In the genomic region with DNA sequence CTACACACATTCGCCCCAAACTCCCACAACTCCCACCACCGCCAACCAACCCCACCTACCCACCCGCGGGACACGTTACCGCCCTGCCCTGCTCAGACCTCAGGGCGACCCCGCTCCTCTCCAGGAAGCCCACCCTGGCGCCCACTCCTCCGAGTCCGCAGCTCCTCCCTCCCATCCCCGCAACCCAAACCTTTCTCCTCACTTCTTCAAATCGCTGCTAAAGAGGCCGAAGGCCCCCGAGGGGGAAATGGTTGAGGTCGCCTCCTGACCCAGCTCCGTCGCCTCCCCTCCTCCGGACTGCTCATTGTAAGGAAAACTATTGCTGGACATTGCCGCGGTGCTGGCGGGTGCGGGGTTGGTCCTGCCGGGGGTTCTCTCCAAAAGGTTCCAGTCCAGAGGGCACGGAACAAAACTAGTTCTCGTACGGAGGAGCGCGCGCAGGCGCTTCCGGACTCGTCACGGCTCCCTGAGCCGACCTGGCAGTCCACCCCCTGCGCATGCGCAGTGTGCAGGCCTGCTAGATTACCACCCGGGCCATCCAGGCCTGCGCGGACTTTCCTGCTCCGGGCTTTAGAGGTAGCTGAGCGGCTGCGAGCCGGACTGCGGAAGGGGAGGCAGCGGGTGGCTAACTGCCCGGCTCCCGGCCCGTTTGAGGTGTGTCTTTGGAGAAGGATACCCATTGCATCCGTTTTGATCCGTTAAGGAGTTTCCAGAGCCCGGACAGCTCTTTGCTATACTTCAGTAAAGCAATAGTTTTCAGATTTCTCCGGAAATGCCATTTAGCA, we compare ENCODE assay signal across 1 cellular context.
TF ChIP-seq lines count a peak whose summit lies in the region.

A gene with protein sequence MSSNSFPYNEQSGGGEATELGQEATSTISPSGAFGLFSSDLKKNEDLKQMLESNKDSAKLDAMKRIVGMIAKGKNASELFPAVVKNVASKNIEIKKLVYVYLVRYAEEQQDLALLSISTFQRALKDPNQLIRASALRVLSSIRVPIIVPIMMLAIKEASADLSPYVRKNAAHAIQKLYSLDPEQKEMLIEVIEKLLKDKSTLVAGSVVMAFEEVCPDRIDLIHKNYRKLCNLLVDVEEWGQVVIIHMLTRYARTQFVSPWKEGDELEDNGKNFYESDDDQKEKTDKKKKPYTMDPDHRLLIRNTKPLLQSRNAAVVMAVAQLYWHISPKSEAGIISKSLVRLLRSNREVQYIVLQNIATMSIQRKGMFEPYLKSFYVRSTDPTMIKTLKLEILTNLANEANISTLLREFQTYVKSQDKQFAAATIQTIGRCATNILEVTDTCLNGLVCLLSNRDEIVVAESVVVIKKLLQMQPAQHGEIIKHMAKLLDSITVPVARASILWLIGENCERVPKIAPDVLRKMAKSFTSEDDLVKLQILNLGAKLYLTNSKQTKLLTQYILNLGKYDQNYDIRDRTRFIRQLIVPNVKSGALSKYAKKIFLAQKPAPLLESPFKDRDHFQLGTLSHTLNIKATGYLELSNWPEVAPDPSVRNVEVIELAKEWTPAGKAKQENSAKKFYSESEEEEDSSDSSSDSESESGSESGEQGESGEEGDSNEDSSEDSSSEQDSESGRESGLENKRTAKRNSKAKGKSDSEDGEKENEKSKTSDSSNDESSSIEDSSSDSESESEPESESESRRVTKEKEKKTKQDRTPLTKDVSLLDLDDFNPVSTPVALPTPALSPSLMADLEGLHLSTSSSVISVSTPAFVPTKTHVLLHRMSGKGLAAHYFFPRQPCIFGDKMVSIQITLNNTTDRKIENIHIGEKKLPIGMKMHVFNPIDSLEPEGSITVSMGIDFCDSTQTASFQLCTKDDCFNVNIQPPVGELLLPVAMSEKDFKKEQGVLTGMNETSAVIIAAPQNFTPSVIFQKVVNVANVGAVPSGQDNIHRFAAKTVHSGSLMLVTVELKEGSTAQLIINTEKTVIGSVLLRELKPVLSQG (minus strand): TSS at position 449 of the 785 bp plus-strand sequence. CDS start 119 bp downstream, at position 330.

TF ChIP-seq in HepG2, 621 proteins besides CTCF, POLR2A, EP300 and RAD21 (continued from another document and continues in another):
- TF ChIP-seq, protein P1, sequence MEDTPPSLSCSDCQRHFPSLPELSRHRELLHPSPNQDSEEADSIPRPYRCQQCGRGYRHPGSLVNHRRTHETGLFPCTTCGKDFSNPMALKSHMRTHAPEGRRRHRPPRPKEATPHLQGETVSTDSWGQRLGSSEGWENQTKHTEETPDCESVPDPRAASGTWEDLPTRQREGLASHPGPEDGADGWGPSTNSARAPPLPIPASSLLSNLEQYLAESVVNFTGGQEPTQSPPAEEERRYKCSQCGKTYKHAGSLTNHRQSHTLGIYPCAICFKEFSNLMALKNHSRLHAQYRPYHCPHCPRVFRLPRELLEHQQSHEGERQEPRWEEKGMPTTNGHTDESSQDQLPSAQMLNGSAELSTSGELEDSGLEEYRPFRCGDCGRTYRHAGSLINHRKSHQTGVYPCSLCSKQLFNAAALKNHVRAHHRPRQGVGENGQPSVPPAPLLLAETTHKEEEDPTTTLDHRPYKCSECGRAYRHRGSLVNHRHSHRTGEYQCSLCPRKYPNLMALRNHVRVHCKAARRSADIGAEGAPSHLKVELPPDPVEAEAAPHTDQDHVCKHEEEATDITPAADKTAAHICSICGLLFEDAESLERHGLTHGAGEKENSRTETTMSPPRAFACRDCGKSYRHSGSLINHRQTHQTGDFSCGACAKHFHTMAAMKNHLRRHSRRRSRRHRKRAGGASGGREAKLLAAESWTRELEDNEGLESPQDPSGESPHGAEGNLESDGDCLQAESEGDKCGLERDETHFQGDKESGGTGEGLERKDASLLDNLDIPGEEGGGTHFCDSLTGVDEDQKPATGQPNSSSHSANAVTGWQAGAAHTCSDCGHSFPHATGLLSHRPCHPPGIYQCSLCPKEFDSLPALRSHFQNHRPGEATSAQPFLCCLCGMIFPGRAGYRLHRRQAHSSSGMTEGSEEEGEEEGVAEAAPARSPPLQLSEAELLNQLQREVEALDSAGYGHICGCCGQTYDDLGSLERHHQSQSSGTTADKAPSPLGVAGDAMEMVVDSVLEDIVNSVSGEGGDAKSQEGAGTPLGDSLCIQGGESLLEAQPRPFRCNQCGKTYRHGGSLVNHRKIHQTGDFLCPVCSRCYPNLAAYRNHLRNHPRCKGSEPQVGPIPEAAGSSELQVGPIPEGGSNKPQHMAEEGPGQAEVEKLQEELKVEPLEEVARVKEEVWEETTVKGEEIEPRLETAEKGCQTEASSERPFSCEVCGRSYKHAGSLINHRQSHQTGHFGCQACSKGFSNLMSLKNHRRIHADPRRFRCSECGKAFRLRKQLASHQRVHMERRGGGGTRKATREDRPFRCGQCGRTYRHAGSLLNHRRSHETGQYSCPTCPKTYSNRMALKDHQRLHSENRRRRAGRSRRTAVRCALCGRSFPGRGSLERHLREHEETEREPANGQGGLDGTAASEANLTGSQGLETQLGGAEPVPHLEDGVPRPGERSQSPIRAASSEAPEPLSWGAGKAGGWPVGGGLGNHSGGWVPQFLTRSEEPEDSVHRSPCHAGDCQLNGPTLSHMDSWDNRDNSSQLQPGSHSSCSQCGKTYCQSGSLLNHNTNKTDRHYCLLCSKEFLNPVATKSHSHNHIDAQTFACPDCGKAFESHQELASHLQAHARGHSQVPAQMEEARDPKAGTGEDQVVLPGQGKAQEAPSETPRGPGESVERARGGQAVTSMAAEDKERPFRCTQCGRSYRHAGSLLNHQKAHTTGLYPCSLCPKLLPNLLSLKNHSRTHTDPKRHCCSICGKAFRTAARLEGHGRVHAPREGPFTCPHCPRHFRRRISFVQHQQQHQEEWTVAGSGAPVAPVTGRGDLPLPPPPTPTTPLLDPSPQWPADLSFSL (CRISPR knock-in tag; IDR thresholded peaks at IDR 0.05) = no peak
- TF ChIP-seq ZNF253 (CRISPR knock-in tag; IDR thresholded peaks at IDR 0.05; ENCODE audit: borderline replicate concordance) (no peak), FLYWCH1 (CRISPR knock-in tag; IDR thresholded peaks at IDR 0.05) (no peak), ZNF230 (CRISPR knock-in tag; IDR thresholded peaks at IDR 0.05) (no peak), PHB2 (IDR thresholded peaks at IDR 0.05; ENCODE audit: partially characterized antibody) (no peak), ZNF451 (CRISPR knock-in tag; IDR thresholded peaks at IDR 0.05) (no peak), MYC (CRISPR knock-in tag; IDR thresholded peaks at IDR 0.05; ENCODE audit: borderline replicate concordance) (peak; percentile 57; the same call in 1 of the 2 replicates), RBM39 (IDR thresholded peaks at IDR 0.05; ENCODE audit: low read depth, low read length, poor library complexity, severe bottlenecking) (no peak), ZSCAN20 (CRISPR knock-in tag; IDR thresholded peaks at IDR 0.05; ENCODE audit: borderline replicate concordance) (peak; percentile 65; the same call in 1 of the 2 replicates), ATRX (CRISPR knock-in tag; IDR thresholded peaks at IDR 0.05; ENCODE audit: borderline replicate concordance) (no peak), MYNN (CRISPR knock-in tag; IDR thresholded peaks at IDR 0.05; ENCODE audit: low read depth) (no peak), ZNF879 (CRISPR knock-in tag; IDR thresholded peaks at IDR 0.05) (no peak), ZBTB7A (CRISPR knock-in tag; IDR thresholded peaks at IDR 0.05) (peak; percentile 77; the same call in 1 of the 2 replicates), ZNF234 (CRISPR knock-in tag; conservative IDR thresholded peaks at IDR 0.05) (no peak), NR2C2 (CRISPR knock-in tag; IDR thresholded peaks at IDR 0.05; ENCODE audit: borderline replicate concordance) (peak; percentile 53; the same call in 1 of the 2 replicates), ZNF792 (CRISPR knock-in tag; IDR thresholded peaks at IDR 0.05) (peak; percentile 72; the same call in 1 of the 2 replicates), POLR2G (IDR thresholded peaks at IDR 0.05; ENCODE audit: low read depth, low read length) (peak; percentile 93)
- TF ChIP-seq, protein P2, sequence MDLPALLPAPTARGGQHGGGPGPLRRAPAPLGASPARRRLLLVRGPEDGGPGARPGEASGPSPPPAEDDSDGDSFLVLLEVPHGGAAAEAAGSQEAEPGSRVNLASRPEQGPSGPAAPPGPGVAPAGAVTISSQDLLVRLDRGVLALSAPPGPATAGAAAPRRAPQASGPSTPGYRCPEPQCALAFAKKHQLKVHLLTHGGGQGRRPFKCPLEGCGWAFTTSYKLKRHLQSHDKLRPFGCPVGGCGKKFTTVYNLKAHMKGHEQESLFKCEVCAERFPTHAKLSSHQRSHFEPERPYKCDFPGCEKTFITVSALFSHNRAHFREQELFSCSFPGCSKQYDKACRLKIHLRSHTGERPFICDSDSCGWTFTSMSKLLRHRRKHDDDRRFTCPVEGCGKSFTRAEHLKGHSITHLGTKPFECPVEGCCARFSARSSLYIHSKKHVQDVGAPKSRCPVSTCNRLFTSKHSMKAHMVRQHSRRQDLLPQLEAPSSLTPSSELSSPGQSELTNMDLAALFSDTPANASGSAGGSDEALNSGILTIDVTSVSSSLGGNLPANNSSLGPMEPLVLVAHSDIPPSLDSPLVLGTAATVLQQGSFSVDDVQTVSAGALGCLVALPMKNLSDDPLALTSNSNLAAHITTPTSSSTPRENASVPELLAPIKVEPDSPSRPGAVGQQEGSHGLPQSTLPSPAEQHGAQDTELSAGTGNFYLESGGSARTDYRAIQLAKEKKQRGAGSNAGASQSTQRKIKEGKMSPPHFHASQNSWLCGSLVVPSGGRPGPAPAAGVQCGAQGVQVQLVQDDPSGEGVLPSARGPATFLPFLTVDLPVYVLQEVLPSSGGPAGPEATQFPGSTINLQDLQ (CRISPR knock-in tag; IDR thresholded peaks at IDR 0.05) = no peak
- TF ChIP-seq, protein P3, sequence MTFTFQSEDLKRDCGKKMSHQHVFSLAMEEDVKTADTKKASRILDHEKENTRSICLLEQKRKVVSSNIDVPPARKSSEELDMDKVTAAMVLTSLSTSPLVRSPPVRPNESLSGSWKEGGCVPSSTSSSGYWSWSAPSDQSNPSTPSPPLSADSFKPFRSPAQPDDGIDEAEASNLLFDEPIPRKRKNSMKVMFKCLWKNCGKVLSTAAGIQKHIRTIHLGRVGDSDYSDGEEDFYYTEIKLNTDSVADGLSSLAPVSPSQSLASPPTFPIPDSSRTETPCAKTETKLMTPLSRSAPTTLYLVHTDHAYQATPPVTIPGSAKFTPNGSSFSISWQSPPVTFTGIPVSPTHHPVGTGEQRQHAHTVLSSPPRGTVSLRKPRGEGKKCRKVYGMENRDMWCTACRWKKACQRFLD (CRISPR knock-in tag; IDR thresholded peaks at IDR 0.05; ENCODE audit: borderline replicate concordance) = 0 out of 2 replicates have a peak, but pooled peaks have one; percentile 59
- TF ChIP-seq, protein P4, sequence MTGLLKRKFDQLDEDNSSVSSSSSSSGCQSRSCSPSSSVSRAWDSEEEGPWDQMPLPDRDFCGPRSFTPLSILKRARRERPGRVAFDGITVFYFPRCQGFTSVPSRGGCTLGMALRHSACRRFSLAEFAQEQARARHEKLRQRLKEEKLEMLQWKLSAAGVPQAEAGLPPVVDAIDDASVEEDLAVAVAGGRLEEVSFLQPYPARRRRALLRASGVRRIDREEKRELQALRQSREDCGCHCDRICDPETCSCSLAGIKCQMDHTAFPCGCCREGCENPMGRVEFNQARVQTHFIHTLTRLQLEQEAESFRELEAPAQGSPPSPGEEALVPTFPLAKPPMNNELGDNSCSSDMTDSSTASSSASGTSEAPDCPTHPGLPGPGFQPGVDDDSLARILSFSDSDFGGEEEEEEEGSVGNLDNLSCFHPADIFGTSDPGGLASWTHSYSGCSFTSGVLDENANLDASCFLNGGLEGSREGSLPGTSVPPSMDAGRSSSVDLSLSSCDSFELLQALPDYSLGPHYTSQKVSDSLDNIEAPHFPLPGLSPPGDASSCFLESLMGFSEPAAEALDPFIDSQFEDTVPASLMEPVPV (CRISPR knock-in tag; IDR thresholded peaks at IDR 0.05) = no peak
- TF ChIP-seq, protein P5, sequence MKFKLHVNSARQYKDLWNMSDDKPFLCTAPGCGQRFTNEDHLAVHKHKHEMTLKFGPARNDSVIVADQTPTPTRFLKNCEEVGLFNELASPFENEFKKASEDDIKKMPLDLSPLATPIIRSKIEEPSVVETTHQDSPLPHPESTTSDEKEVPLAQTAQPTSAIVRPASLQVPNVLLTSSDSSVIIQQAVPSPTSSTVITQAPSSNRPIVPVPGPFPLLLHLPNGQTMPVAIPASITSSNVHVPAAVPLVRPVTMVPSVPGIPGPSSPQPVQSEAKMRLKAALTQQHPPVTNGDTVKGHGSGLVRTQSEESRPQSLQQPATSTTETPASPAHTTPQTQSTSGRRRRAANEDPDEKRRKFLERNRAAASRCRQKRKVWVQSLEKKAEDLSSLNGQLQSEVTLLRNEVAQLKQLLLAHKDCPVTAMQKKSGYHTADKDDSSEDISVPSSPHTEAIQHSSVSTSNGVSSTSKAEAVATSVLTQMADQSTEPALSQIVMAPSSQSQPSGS (CRISPR knock-in tag; IDR thresholded peaks at IDR 0.05) = peak; percentile 73
- TF ChIP-seq, protein P6, sequence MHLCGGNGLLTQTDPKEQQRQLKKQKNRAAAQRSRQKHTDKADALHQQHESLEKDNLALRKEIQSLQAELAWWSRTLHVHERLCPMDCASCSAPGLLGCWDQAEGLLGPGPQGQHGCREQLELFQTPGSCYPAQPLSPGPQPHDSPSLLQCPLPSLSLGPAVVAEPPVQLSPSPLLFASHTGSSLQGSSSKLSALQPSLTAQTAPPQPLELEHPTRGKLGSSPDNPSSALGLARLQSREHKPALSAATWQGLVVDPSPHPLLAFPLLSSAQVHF (CRISPR knock-in tag; IDR thresholded peaks at IDR 0.05) = no peak
- TF ChIP-seq, protein P7, sequence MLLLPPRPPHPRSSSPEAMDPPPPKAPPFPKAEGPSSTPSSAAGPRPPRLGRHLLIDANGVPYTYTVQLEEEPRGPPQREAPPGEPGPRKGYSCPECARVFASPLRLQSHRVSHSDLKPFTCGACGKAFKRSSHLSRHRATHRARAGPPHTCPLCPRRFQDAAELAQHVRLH (CRISPR knock-in tag; IDR thresholded peaks at IDR 0.05; ENCODE audit: borderline replicate concordance, low read depth) = peak; percentile 87; the same call in 1 of the 2 replicates
- TF ChIP-seq, protein P8, sequence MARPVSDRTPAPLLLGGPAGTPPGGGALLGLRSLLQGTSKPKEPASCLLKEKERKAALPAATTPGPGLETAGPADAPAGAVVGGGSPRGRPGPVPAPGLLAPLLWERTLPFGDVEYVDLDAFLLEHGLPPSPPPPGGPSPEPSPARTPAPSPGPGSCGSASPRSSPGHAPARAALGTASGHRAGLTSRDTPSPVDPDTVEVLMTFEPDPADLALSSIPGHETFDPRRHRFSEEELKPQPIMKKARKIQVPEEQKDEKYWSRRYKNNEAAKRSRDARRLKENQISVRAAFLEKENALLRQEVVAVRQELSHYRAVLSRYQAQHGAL (CRISPR knock-in tag; IDR thresholded peaks at IDR 0.05; ENCODE audit: not compliant biosample characterization) = no peak
- TF ChIP-seq, protein P9, sequence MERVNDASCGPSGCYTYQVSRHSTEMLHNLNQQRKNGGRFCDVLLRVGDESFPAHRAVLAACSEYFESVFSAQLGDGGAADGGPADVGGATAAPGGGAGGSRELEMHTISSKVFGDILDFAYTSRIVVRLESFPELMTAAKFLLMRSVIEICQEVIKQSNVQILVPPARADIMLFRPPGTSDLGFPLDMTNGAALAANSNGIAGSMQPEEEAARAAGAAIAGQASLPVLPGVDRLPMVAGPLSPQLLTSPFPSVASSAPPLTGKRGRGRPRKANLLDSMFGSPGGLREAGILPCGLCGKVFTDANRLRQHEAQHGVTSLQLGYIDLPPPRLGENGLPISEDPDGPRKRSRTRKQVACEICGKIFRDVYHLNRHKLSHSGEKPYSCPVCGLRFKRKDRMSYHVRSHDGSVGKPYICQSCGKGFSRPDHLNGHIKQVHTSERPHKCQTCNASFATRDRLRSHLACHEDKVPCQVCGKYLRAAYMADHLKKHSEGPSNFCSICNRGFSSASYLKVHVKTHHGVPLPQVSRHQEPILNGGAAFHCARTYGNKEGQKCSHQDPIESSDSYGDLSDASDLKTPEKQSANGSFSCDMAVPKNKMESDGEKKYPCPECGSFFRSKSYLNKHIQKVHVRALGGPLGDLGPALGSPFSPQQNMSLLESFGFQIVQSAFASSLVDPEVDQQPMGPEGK (CRISPR knock-in tag; IDR thresholded peaks at IDR 0.05) = 0 out of 2 replicates have a peak, but pooled peaks have one; percentile 19
